In genomic region chr6:106525111-106525884, GRCh38 we compare ENCODE assay signal across 8 cellular contexts.
DNase-seq lines count a peak whose midpoint lies in the region; ATAC-seq and TF ChIP-seq lines count a peak whose summit lies in the region.

No MANE protein-coding gene starts in this region.

- H3K9me3 Mint-ChIP-seq in effector memory CD8-positive, alpha-beta T cell, result no peaks in the 10 kb centered on the region
- H3K9me3 Mint-ChIP-seq in mesothelial cell of epicardium, result no peaks in the 10 kb centered on the region

- no peaks in the 10 kb centered on the region for H4K20me1 ChIP-seq in DND-41 (ENCODE audit: insufficient read depth, low read length)

- peaks cover 37 to 63% of the 10 kb centered on the region in 2 donors for H3K4me1 Mint-ChIP-seq in effector memory CD8-positive, alpha-beta T cell (ENCODE audit: low read depth in 2 of 2)
- peaks cover 10% of the 10 kb centered on the region for H3K4me1 Mint-ChIP-seq in mesothelial cell of epicardium

- H3K36me3 Mint-ChIP-seq in effector memory CD8-positive, alpha-beta T cell (ENCODE audit: insufficient read depth), result peaks cover 82% of the 10 kb centered on the region
- no peaks in the 10 kb centered on the region for H3K36me3 Mint-ChIP-seq in mesothelial cell of epicardium

- intact Hi-C loops in upper lobe of right lung (cut with DNase I), result no loop called here

- no peaks in the 10 kb centered on the region for H3K9me3 ChIP-seq in DND-41 (ENCODE audit: insufficient read depth, low read length, severe bottlenecking)
- no peaks in the 10 kb centered on the region for H3K9me3 ChIP-seq in upper lobe of right lung
- no peaks in the 10 kb centered on the region for H3K9me3 ChIP-seq in tibial nerve

- H3K27ac Mint-ChIP-seq in effector memory CD8-positive, alpha-beta T cell, result peak overlapping the region; percentile 95 to 97
- H3K27ac Mint-ChIP-seq in mesothelial cell of epicardium, result no peak overlapping the region

- DNase-seq in DND-41, result no peak
- peak; percentile 54 for DNase-seq in Jurkat, Clone E6-1 (ENCODE audit: low read depth, low spot score)
- no peak for DNase-seq in effector memory CD8-positive, alpha-beta T cell
- DNase-seq in upper lobe of right lung, result no peak
- no peak for DNase-seq in mesothelial cell of epicardium (ENCODE audit: low spot score in 2 of 2, unreplicated experiment in 2 of 2)
- DNase-seq in tibial nerve (ENCODE audit: low spot score in 2 of 2), result no peak

- H3K4me1 ChIP-seq in DND-41 (ENCODE audit: insufficient read depth, low read length) (peaks cover 60% of the 10 kb centered on the region), upper lobe of right lung (peaks cover 19% of the 10 kb centered on the region), tibial nerve (peaks cover 0 to 4% (median 0%) of the 10 kb centered on the region in 4 donors)

- H3K9ac ChIP-seq in DND-41 (ENCODE audit: low read depth, low read length), result peak overlapping the region; percentile 54

- H3K4me3 ChIP-seq in DND-41 (ENCODE audit: low read depth in 1 of 2, low read length in 2 of 2), result peak overlapping the region; percentile 13 to 57; a peak in 3 of 4 replicates
- peak overlapping the region; percentile 56 for H3K4me3 ChIP-seq in Jurkat, Clone E6-1 (ENCODE audit: low read length)
- H3K4me3 ChIP-seq in upper lobe of right lung, result peak overlapping the region; percentile 17
- peak overlapping the region in 2 of 4 donors; percentile 9 to 25 for H3K4me3 ChIP-seq in tibial nerve

- H3K36me3 ChIP-seq in DND-41 (ENCODE audit: insufficient read depth, low read length) (peaks cover 32% of the 10 kb centered on the region), upper lobe of right lung (peaks cover 24% of the 10 kb centered on the region), tibial nerve (peaks cover 0 to 13% (median 0%) of the 10 kb centered on the region in 3 donors)

- no peaks in the 10 kb centered on the region for H3K27me3 Mint-ChIP-seq in effector memory CD8-positive, alpha-beta T cell
- H3K27me3 Mint-ChIP-seq in mesothelial cell of epicardium (ENCODE audit: low read depth), result peaks cover 4% of the 10 kb centered on the region

- peaks cover 38% of the 10 kb centered on the region for H3K79me2 ChIP-seq in DND-41 (ENCODE audit: insufficient read depth, low read length)

- peak overlapping the region; percentile 89 to 90 for H3K4me3 Mint-ChIP-seq in effector memory CD8-positive, alpha-beta T cell
- H3K4me3 Mint-ChIP-seq in mesothelial cell of epicardium, result no peak overlapping the region

- no peak for TF ChIP-seq CTCF in DND-41 (IDR thresholded peaks at IDR 0.05; ENCODE audit: borderline replicate concordance, extremely low read depth, low read length, poor library complexity, severe bottlenecking)
- no peak for TF ChIP-seq CTCF in upper lobe of right lung (IDR thresholded peaks at IDR 0.05)
- TF ChIP-seq CTCF in mesothelial cell of epicardium (IDR thresholded peaks at IDR 0.05; ENCODE audit: unreplicated experiment), result no peak
- TF ChIP-seq CTCF in tibial nerve (IDR thresholded peaks at IDR 0.05), result no peak

- peak; percentile 66 for ATAC-seq in DND-41 (ENCODE audit: insufficient read depth, low read depth)
- ATAC-seq in GM21526 (IDR thresholded peaks at IDR 0.05; ENCODE audit: low FRiP score, unreplicated experiment), result peak; percentile 46
- ATAC-seq in effector memory CD8-positive, alpha-beta T cell (replicated peaks), result no peak
- peak; percentile 23 for ATAC-seq in upper lobe of right lung
- ATAC-seq in HG02588 (IDR thresholded peaks at IDR 0.05; ENCODE audit: unreplicated experiment), result no peak

- no peak for TF ChIP-seq POLR2A in tibial nerve (IDR thresholded peaks at IDR 0.05)

- 59 to 61% methylated on average over 7 of the region's 7 CpGs for WGBS in tibial nerve, 2 donors

- peak overlapping the region; percentile 58 for H2AFZ ChIP-seq in DND-41 (ENCODE audit: low read depth, low read length)

- H3K4me2 ChIP-seq in DND-41 (ENCODE audit: insufficient read depth, low read length), result peak overlapping the region; percentile 71

- H3K27ac ChIP-seq in DND-41 (ENCODE audit: low read length) (peak overlapping the region; percentile 75), upper lobe of right lung (peak overlapping the region; percentile 33), tibial nerve (peak overlapping the region in 1 of 4 donors; percentile 47)

- TF ChIP-seq EP300 in tibial nerve (IDR thresholded peaks at IDR 0.05), result no peak

- H3K27me3 ChIP-seq in DND-41 (ENCODE audit: insufficient read depth, low read length, poor library complexity) (no peaks in the 10 kb centered on the region), upper lobe of right lung (no peaks in the 10 kb centered on the region), tibial nerve (no peaks in the 10 kb centered on the region)

Comparison
In these comparisons a context has a peak if more than half of its experiments do, and no peak if none do; other contexts are left out.
1. ATAC-seq: peak in DND-41 (single experiment), GM21526 (single experiment) and upper lobe of right lung (single experiment); none in effector memory CD8-positive, alpha-beta T cell (single experiment) and HG02588 (single experiment).